Comparison of ENCODE assay signal across 27 cellular contexts in the genomic region with DNA sequence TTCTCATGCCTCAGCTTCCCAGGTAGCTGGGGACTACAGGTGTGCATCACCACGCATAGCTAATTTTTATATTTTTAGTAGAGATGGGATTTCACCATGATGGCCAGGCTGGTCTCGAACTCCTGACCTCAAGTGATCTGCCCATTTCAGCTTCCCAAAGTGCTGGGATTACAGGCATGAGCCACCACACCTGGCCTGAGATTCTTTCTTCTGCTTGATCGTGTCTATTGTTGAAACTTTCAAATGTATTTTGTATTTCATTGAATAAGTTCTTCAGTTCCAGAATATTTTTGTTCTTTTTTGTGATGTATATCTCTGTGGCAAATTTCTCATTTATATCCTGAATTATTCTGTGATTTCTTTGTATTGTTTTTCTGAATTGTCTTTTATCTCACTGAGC.
"Had no signal": no experiment of that assay in that cellular context is flagged by ENCODE, and none has a peak within 500 bp of the region (broad histone marks: within the 10 kb centered on the region; RNA-seq: fewer than 3 reads in every experiment).

No MANE protein-coding gene starts in this region.

- H3K36me3 ChIP-seq: stomach, suprapubic skin, thoracic aorta, thyroid gland, tibial artery, tibial nerve, transverse colon, upper lobe of left lung, upper lobe of right lung, uterus, vagina had no signal

- H3K4me3 ChIP-seq: stomach, suprapubic skin, testis, thoracic aorta, thyroid gland, tibial artery, tibial nerve, transverse colon, upper lobe of left lung, upper lobe of right lung, uterus, vagina had no signal

- H3K9me3 ChIP-seq: suprapubic skin, thyroid gland, upper lobe of right lung, uterus, vagina had no signal

- H3K4me1 ChIP-seq: stomach, suprapubic skin, testis, thyroid gland, transverse colon, upper lobe of left lung, upper lobe of right lung, uterus, vagina had no signal

- DNase-seq: stimulated activated CD4-positive, alpha-beta T cell treated with anti-CD3 and anti-CD28 coated beads, Interleukin-2, amount 100 ng/mL, for 48 hours; stimulated activated CD4-positive, alpha-beta T cell treated with anti-CD3 and anti-CD28 coated beads, Interleukin-4, amount 100 ng/mL, for 1 hour; stimulated activated CD4-positive, alpha-beta T cell treated with anti-CD3 and anti-CD28 coated beads, Interleukin-4, amount 100 ng/mL, for 24 hours; stimulated activated CD4-positive, alpha-beta T cell treated with anti-CD3 and anti-CD28 coated beads, Interleukin-4, amount 100 ng/mL, for 4 hours; stimulated activated CD8-positive, alpha-beta memory T cell treated with anti-CD3 and anti-CD28 coated beads, Interleukin-4, amount 100 ng/mL, for 48 hours; stimulated activated naive B cell treated with anti-CD40 and anti-IgM and Interleukin-4, amounts not matched to agents 10 μg/mL and 1 μg/mL and 100 μg/mL, for 72 hours; stimulated activated naive CD4-positive, alpha-beta T cell; stimulated activated naive CD4-positive, alpha-beta T cell treated with Interleukin-2 at 50 U/mL for 16 hours; stimulated activated naive CD8-positive, alpha-beta T cell treated with anti-CD3 and anti-CD28 coated beads, Interleukin-15, amount 100 ng/mL, for 72 hours; stimulated activated naive CD8-positive, alpha-beta T cell treated with anti-CD3 and anti-CD28 coated beads, Interleukin-15, Interleukin-2, amounts not matched to agents 100 U/mL and 50 U/mL, for 24 hours; stomach; substantia nigra; testis; thyroid gland; tibial artery; transverse colon; trophoblast cell; upper lobe of right lung; uterus had no signal

- H3K27ac ChIP-seq: stomach, suprapubic skin, testis, thoracic aorta, thyroid gland, tibial artery, tibial nerve, transverse colon, upper lobe of left lung, upper lobe of right lung, uterus, vagina had no signal

- FAIRE-seq: urothelium cell line had no signal

- H3K27me3 ChIP-seq: stomach, suprapubic skin, testis, thyroid gland, tibial artery, tibial nerve, transverse colon, upper lobe of left lung, upper lobe of right lung, uterus, vagina had no signal

- ATAC-seq: stimulated activated effector memory CD8-positive, alpha-beta T cell treated with anti-CD3 and anti-CD28 coated beads, Interleukin-12 subunit alpha, Interleukin-12 subunit beta, amount 100 ng/mL, for 72 hours; stimulated activated memory B cell treated with anti-CD40 and anti-IgM and Interleukin-4, amounts not matched to agents 10 μg/mL and 1 μg/mL and 100 μg/mL, for 72 hours; stimulated activated naive B cell treated with anti-CD40 and anti-IgM and Interleukin-4, amounts not matched to agents 10 μg/mL and 1 μg/mL and 100 μg/mL, for 72 hours; stimulated activated naive CD8-positive, alpha-beta T cell treated with anti-CD3 and anti-CD28 coated beads, Interleukin-15, amount 100 ng/mL, for 72 hours; stimulated activated naive CD8-positive, alpha-beta T cell treated with anti-CD3 and anti-CD28 coated beads, Interleukin-15, Interleukin-2, amounts not matched to agents 100 U/mL and 50 U/mL, for 24 hours; upper lobe of right lung had no signal
